Comparison of ENCODE assay signal across 9 cellular contexts in the genomic region with DNA sequence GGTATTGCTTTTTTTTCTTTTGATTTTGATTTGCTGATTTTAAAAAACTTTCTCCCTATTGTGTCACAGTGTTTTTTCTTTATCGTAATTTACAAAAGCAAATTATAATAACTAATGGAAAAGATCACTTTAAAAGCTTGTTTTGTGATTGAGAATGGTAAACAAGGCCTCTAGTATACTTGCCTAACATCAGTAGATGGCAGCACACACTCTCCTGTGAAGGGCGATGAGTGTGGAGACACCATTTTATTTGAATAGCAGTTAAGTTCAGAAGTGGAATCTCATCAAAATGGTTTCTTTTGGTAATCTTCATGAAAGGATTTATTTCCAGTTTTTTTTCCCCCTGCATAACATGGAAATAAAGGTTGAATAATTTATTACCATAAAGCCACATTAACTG.
DNase-seq lines count a peak whose midpoint lies in the region; ATAC-seq, FAIRE-seq and TF ChIP-seq lines count a peak whose summit lies in the region.
"Had no signal": no experiment of that assay in that cellular context is flagged by ENCODE, and none has a peak within 500 bp of the region (broad histone marks: within the 10 kb centered on the region; RNA-seq: fewer than 3 reads in every experiment).

No MANE protein-coding gene starts in this region.

- FAIRE-seq in D721Med (lab: Jason Lieb, UNC) (no peak), GM12891 (lab: Jason Lieb, UNC) (no peak)

- H3K4me1 ChIP-seq in SJCRH30 (peaks cover 4% of the 10 kb centered on the region; the same call in 1 of the 2 replicates), body of pancreas (no peaks in the 10 kb centered on the region)

- DNase-seq in D721Med (ENCODE audit: insufficient read length, low spot score) (no peak), SJCRH30 (peak; percentile 69 to 85), iris pigment epithelial cell (ENCODE audit: low read depth) (peak; percentile 5), T1000 (lab: John Stamatoyannopoulos, UW) (no peak), GM12891 (ENCODE audit: insufficient read length, low spot score) (no peak), 8988T (no peak), body of pancreas (no peak)
- peak; percentile 23 for DNase-seq in Jurkat, Clone E6-1 (ENCODE audit: low read depth, low spot score)
- DNase-seq: retina had no signal

- ATAC-seq in body of pancreas: no peak

- no peak for TF ChIP-seq POLR2A in GM12891 (IDR thresholded peaks at IDR 0.05; ENCODE audit: low read depth, low read length)
- TF ChIP-seq POLR2A in body of pancreas (IDR thresholded peaks at IDR 0.05): no peak

- intact Hi-C loops in body of pancreas (cut with DNase I): no loop called here

- H3K27ac ChIP-seq in SJCRH30: no peak overlapping the region
- H3K27ac ChIP-seq in body of pancreas: no peak overlapping the region

- H3K27me3 ChIP-seq in SJCRH30 (no peaks in the 10 kb centered on the region), body of pancreas (no peaks in the 10 kb centered on the region)

- no peak overlapping the region for H3K4me3 ChIP-seq in Jurkat, Clone E6-1 (ENCODE audit: low read length)
- H3K4me3 ChIP-seq in SJCRH30 (no peak overlapping the region), body of pancreas (no peak overlapping the region)

- peak; percentile 44 for TF ChIP-seq CTCF in D721Med (IDR thresholded peaks at IDR 0.05; ENCODE audit: insufficient read depth, missing control alignments)
- peak in 1 of 7 experiments; percentile 12 for TF ChIP-seq CTCF in body of pancreas (IDR thresholded peaks at IDR 0.05)

- H3K9me3 ChIP-seq in SJCRH30 (replicated peaks) (no peaks in the 10 kb centered on the region), body of pancreas (no peaks in the 10 kb centered on the region)

- WGBS in body of pancreas, 2 donors: 82 to 87% methylated on average over 2 of the region's 2 CpGs

- H3K36me3 ChIP-seq in SJCRH30 (no peaks in the 10 kb centered on the region), body of pancreas (replicated peaks in 1 of 2; ENCODE audit: insufficient read depth in 1 of 2, low read depth in 2 of 2) (no peaks in the 10 kb centered on the region)

TF ChIP-seq in GM12891, 5 proteins besides CTCF, POLR2A, EP300 and RAD21:
- TF ChIP-seq SPI1 (IDR thresholded peaks at IDR 0.05; ENCODE audit: low read depth, low read length) (no peak), POLR2AphosphoS5 (IDR thresholded peaks at IDR 0.05; ENCODE audit: low read depth, low read length) (no peak), POU2F2 (IDR thresholded peaks at IDR 0.05; ENCODE audit: low read depth, low read length) (no peak), TAF1 (IDR thresholded peaks at IDR 0.05; ENCODE audit: low read depth, low read length) (no peak), PAX5 (IDR thresholded peaks at IDR 0.05; ENCODE audit: insufficient read depth, low read length, severe bottlenecking) (no peak)

Comparison
In these comparisons a context has a peak if more than half of its experiments do, and no peak if none do; other contexts are left out.
1. DNase-seq: peak in Jurkat, Clone E6-1 (single experiment), SJCRH30 (2 of 2) and iris pigment epithelial cell (single experiment); none in D721Med (single experiment), T1000 (single experiment), GM12891 (single experiment), 8988T (single experiment) and body of pancreas (0 of 4).